Comparison of ENCODE assay signal across 18 cellular contexts in genomic region chr1:156251527-156251926, GRCh38. TPM values are rescaled to one million over a fixed set of nuclear protein-coding genes. Genes with fewer than 3 reads are reported as not detected.
DNase-seq lines count a peak whose midpoint lies in the region; ATAC-seq and TF ChIP-seq lines count a peak whose summit lies in the region.
"Had no signal": no experiment of that assay in that cellular context is flagged by ENCODE, and none has a peak within 500 bp of the region (broad histone marks: within the 10 kb centered on the region; RNA-seq: fewer than 3 reads in every experiment).

No MANE protein-coding gene starts in this region.

- WGBS in heart left ventricle, 4 donors, result 27 to 32% (median 28%) methylated on average over 3 of the region's 3 CpGs
- WGBS in SK-N-SH (ENCODE audit: low lambda C conversion rate), result 15% methylated on average over 3 of the region's 3 CpGs
- 11 to 22% methylated on average over 3 of the region's 3 CpGs for WGBS in tibial nerve, 2 donors

- no peak; the same call in 1 of the 2 replicates for TF ChIP-seq RAD21 in SK-N-SH (IDR thresholded peaks at IDR 0.05; ENCODE audit: low read length)

- peaks cover 13% of the 10 kb centered on the region for H3F3A ChIP-seq in SK-N-SH (replicated peaks; ENCODE audit: insufficient read depth)

- H2AFZ ChIP-seq in SK-N-SH (ENCODE audit: low read depth), result no peak overlapping the region
- H2AFZ ChIP-seq: GM23248 had no signal

- DNase-seq in heart left ventricle (peak in 4 of 5 donors; percentile 41 to 51 (median 47)), right atrium auricular region (ENCODE audit: low spot score) (no peak), SK-N-SH (peak; percentile 85), fibroblast of pulmonary artery (ENCODE audit: low read depth) (peak; percentile 35), tibial nerve (ENCODE audit: low spot score in 2 of 2) (no peak), Peyer's patch (no peak)
- DNase-seq: activated effector memory CD4-positive, alpha-beta T cell treated with anti-CD3 and anti-CD28 coated beads, Interleukin-2, amount 50 U/mL, for 16 hours; brain microvascular endothelial cell; DMS53; effector CD8-positive, alpha-beta T cell; foreskin melanocyte; GM23248; midbrain; NCI-H1092 treated with DMSO at 0.1 percent for 48 hours had no signal

- H3K4me1 ChIP-seq in heart left ventricle (peaks cover 0 to 49% (median 26%) of the 10 kb centered on the region in 12 donors), right atrium auricular region (peaks cover 0 to 35% of the 10 kb centered on the region in 2 donors), SK-N-SH (ENCODE audit: control insufficient read depth in 1 of 2, insufficient read depth in 2 of 2, low read depth in 1 of 2, low read length in 1 of 2) (peaks cover 13 to 65% of the 10 kb centered on the region in 2 experiments; a peak in 3 of 4 replicates), tibial nerve (peaks cover 0 to 54% (median 13%) of the 10 kb centered on the region in 4 donors), Peyer's patch (peaks cover 0 to 9% (median 0%) of the 10 kb centered on the region in 4 donors)

- TF ChIP-seq CTCF in heart left ventricle (IDR thresholded peaks at IDR 0.05) (no peak), right atrium auricular region (IDR thresholded peaks at IDR 0.05) (no peak), SK-N-SH (IDR thresholded peaks at IDR 0.05) (no peak), fibroblast of pulmonary artery (IDR thresholded peaks at IDR 0.05; ENCODE audit: low read length, missing control alignments) (no peak), tibial nerve (IDR thresholded peaks at IDR 0.05) (no peak), Peyer's patch (IDR thresholded peaks at IDR 0.05) (no peak)

- no peaks in the 10 kb centered on the region for H3K9me2 ChIP-seq in SK-N-SH

- no peaks in the 10 kb centered on the region for H3K9me3 ChIP-seq in heart left ventricle
- H3K9me3 ChIP-seq in right atrium auricular region, result no peaks in the 10 kb centered on the region
- no peaks in the 10 kb centered on the region for H3K9me3 ChIP-seq in SK-N-SH
- no peaks in the 10 kb centered on the region for H3K9me3 ChIP-seq in tibial nerve
- no peaks in the 10 kb centered on the region for H3K9me3 ChIP-seq in Peyer's patch

- TF ChIP-seq EP300 in SK-N-SH (IDR thresholded peaks at IDR 0.05; ENCODE audit: borderline replicate concordance in 1 of 2, low read depth in 1 of 2, low read length in 1 of 2) (peak in 1 of 2 experiments; percentile 87; a peak in 2 of 4 replicates), tibial nerve (IDR thresholded peaks at IDR 0.05) (no peak)

- peak overlapping the region in 6 of 12 donors; percentile 25 to 54 (median 45) for H3K27ac ChIP-seq in heart left ventricle
- no peak overlapping the region for H3K27ac ChIP-seq in right atrium auricular region
- peak overlapping the region; percentile 16 to 99; a peak in 3 of 4 replicates for H3K27ac ChIP-seq in SK-N-SH (ENCODE audit: low read depth in 2 of 2, low read length in 1 of 2)
- H3K27ac ChIP-seq in tibial nerve, result peak overlapping the region in 3 of 4 donors; percentile 36 to 60 (median 46)
- H3K27ac ChIP-seq in Peyer's patch, result no peak overlapping the region
- H3K27ac ChIP-seq: brain microvascular endothelial cell, GM23248 had no signal

- CTCF ChIA-PET in SK-N-SH (lab: Yijun Ruan, JAX), result interaction anchor here (0.8 to 3.8 kb wide), 11 partner anchors 8 to 229 kb away, joined by 3 to 14 read pairs (median 3); partner anchors contain the start of genes PMF1 and SMG5

- H3K36me3 ChIP-seq in heart left ventricle, result peaks cover 2 to 79% (median 71%) of the 10 kb centered on the region in 9 donors
- peaks cover 65% of the 10 kb centered on the region for H3K36me3 ChIP-seq in right atrium auricular region
- peaks cover 25 to 71% of the 10 kb centered on the region in 2 experiments for H3K36me3 ChIP-seq in SK-N-SH (replicated peaks in 1 of 2; ENCODE audit: control insufficient read depth in 1 of 2, insufficient read depth in 2 of 2, low read length in 1 of 2)
- H3K36me3 ChIP-seq in tibial nerve, result peaks cover 0 to 75% (median 33%) of the 10 kb centered on the region in 3 donors
- peaks cover 0 to 77% (median 0%) of the 10 kb centered on the region in 3 donors for H3K36me3 ChIP-seq in Peyer's patch

- no peaks in the 10 kb centered on the region for H3K79me2 ChIP-seq in SK-N-SH (ENCODE audit: insufficient read depth)

- no peak for TF ChIP-seq POLR2A in heart left ventricle (IDR thresholded peaks at IDR 0.05)
- TF ChIP-seq POLR2A in tibial nerve (IDR thresholded peaks at IDR 0.05), result no peak
- TF ChIP-seq POLR2A in Peyer's patch (IDR thresholded peaks at IDR 0.05), result no peak

- H3K27me3 ChIP-seq in heart left ventricle (no peaks in the 10 kb centered on the region), right atrium auricular region (no peaks in the 10 kb centered on the region), SK-N-SH (ENCODE audit: insufficient read depth) (no peaks in the 10 kb centered on the region), tibial nerve (no peaks in the 10 kb centered on the region), Peyer's patch (no peaks in the 10 kb centered on the region)
- H3K27me3 ChIP-seq: brain microvascular endothelial cell had no signal

- ATAC-seq in heart left ventricle (peak; percentile 10 to 75 (median 23)), HG02884 (IDR thresholded peaks at IDR 0.05; ENCODE audit: unreplicated experiment) (no peak), GM19351 (IDR thresholded peaks at IDR 0.05; ENCODE audit: unreplicated experiment) (no peak)

- POLR2A ChIA-PET in SK-N-SH (lab: Yijun Ruan, JAX), result interaction anchor here (1.1 to 2.9 kb wide), 8 partner anchors 8 to 170 kb away, joined by 3 to 17 read pairs (median 4); partner anchors contain the start of genes BGLAP, MEX3A, PMF1 and SMG5

- H3K4me2 ChIP-seq in SK-N-SH, result peak overlapping the region; percentile 4; the same call in 1 of the 2 replicates
- H3K4me2 ChIP-seq: smooth muscle cell had no signal

- H3K9ac ChIP-seq in SK-N-SH, result no peak overlapping the region
- H3K9ac ChIP-seq: GM23248 had no signal

- H4K20me1 ChIP-seq in SK-N-SH (ENCODE audit: insufficient read depth), result no peaks in the 10 kb centered on the region

- H3K4me3 ChIP-seq in heart left ventricle (no peak overlapping the region), right atrium auricular region (no peak overlapping the region), SK-N-SH (ENCODE audit: low read depth in 2 of 2, low read length in 1 of 2) (no peak overlapping the region), fibroblast of pulmonary artery (replicated peaks; ENCODE audit: low read depth, low read length) (no peak overlapping the region), tibial nerve (no peak overlapping the region), Peyer's patch (no peak overlapping the region)
- H3K4me3 ChIP-seq: GM23248, smooth muscle cell had no signal

- intact Hi-C loops in heart left ventricle (cut with DNase I), result loop anchor here in 1 of 10 donors (10.0 kb wide), 1 partner anchor 63 kb away; no protein-coding TSS in a partner anchor

TF ChIP-seq in SK-N-SH, 30 proteins besides CTCF, POLR2A, EP300 and RAD21 (continues in another document):
- TF ChIP-seq MXI1 (IDR thresholded peaks at IDR 0.05; ENCODE audit: low read depth, low read length) (peak; percentile 73; the same call in 1 of the 2 replicates), SMC3 (IDR thresholded peaks at IDR 0.05; ENCODE audit: low read depth, low read length) (no peak; the same call in 1 of the 2 replicates), RFX5 (IDR thresholded peaks at IDR 0.05; ENCODE audit: low read length) (no peak; the same call in 1 of the 2 replicates), CHD2 (IDR thresholded peaks at IDR 0.05; ENCODE audit: low read length, partially characterized antibody) (peak; percentile 77), TAF1 (IDR thresholded peaks at IDR 0.05; ENCODE audit: borderline replicate concordance, low read depth, low read length) (no peak)

RNA-seq across cellular contexts. Expression of gene PAQR6, which starts 3.7 kb away (rescaled TPM):
- total RNA-seq in heart left ventricle (1 to 10 TPM in 3 of 9 donors, under 1 TPM in 4, not detected in 2; 0.42 to 1.9 (median 0.92) TPM), right atrium auricular region (not detected), tibial nerve (10 to 100 TPM; 26.4 to 44.6 (median 31.2) TPM), Peyer's patch (1 to 10 TPM in 3 of 4 donors, under 1 TPM in 1; 0.70 to 7.4 (median 4.1) TPM)
- polyA plus RNA-seq in heart left ventricle (under 1 TPM; 0.26 to 0.61 TPM), SK-N-SH (2012; rRNA removed) (2.4 and 3.5 TPM in 2 replicates)
- polyA plus RNA-seq in SK-N-SH (2012; cell fraction: cytosol; rRNA removed), result 0.69 and 0.88 TPM in 2 replicates
- polyA plus RNA-seq in SK-N-SH (2012; cell fraction: nucleus; rRNA removed), result 30.6 and 40.2 TPM in 2 replicates

RNA-seq across cellular contexts. Expression of gene BGLAP, which starts 9.5 kb away (rescaled TPM):
- total RNA-seq in heart left ventricle, result under 1 TPM in 6 of 9 donors, not detected in 3; 0.37 to 0.99 (median 0.65) TPM
- polyA plus RNA-seq in heart left ventricle, result under 1 TPM; 0.32 to 0.57 TPM
- not detected for total RNA-seq in right atrium auricular region
- polyA plus RNA-seq in SK-N-SH (2012; rRNA removed), result 0.96 and 1.1 TPM in 2 replicates
- 0.13 and 0.18 TPM in 2 replicates for polyA plus RNA-seq in SK-N-SH (2012; cell fraction: cytosol; rRNA removed)
- 7.7 and 10.5 TPM in 2 replicates for polyA plus RNA-seq in SK-N-SH (2012; cell fraction: nucleus; rRNA removed)
- total RNA-seq in tibial nerve, result 1 to 10 TPM in 3 of 4 donors, not detected in 1; 2.1 to 5.2 (median 2.7) TPM
- 1 to 10 TPM in 2 of 4 donors, not detected in 2; 1.1 to 2.1 TPM for total RNA-seq in Peyer's patch
- total RNA-seq: GM23248, osteocyte had no signal

RNA-seq across cellular contexts. Expression of gene SMG5, which starts 31.1 kb away (rescaled TPM):
- 100 to 1,000 TPM in 1 of 9 donors, 10 to 100 TPM in 8; 60.6 to 104 (median 89.4) TPM for total RNA-seq in heart left ventricle
- polyA plus RNA-seq in heart left ventricle, result 10 to 100 TPM; 56.3 to 94.3 TPM
- total RNA-seq in right atrium auricular region, result 10 to 100 TPM; 55.4 to 72.8 TPM
- polyA plus RNA-seq in SK-N-SH (2012; rRNA removed), result 21.3 and 28.2 TPM in 2 replicates
- 12.5 and 19.4 TPM in 2 replicates for polyA plus RNA-seq in SK-N-SH (2012; cell fraction: cytosol; rRNA removed)
- polyA plus RNA-seq in SK-N-SH (2012; cell fraction: nucleus; rRNA removed), result 112 and 114 TPM in 2 replicates
- 10 to 100 TPM; 58.0 to 85.8 (median 67.5) TPM for total RNA-seq in tibial nerve
- total RNA-seq in Peyer's patch, result 100 to 1,000 TPM in 2 of 4 donors, 10 to 100 TPM in 2; 70.1 to 139 (median 103) TPM

RNA-seq across cellular contexts. Expression of gene TMEM79, which starts 32.6 kb away (rescaled TPM):
- total RNA-seq in heart left ventricle (1 to 10 TPM in 7 of 9 donors, under 1 TPM in 2; 0.83 to 2.7 (median 1.3) TPM), right atrium auricular region (1 to 10 TPM in 1 of 2 donors, under 1 TPM in 1; 0.96 to 1.0 TPM), tibial nerve (1 to 10 TPM; 1.7 to 4.5 (median 3.1) TPM), Peyer's patch (1 to 10 TPM; 1.9 to 9.7 (median 5.4) TPM)
- polyA plus RNA-seq in heart left ventricle (1 to 10 TPM; 1.2 to 1.6 TPM), SK-N-SH (2012; rRNA removed) (4.2 and 4.5 TPM in 2 replicates)
- 1.7 and 2.8 TPM in 2 replicates for polyA plus RNA-seq in SK-N-SH (2012; cell fraction: cytosol; rRNA removed)
- polyA plus RNA-seq in SK-N-SH (2012; cell fraction: nucleus; rRNA removed), result 9.6 and 12.8 TPM in 2 replicates

RNA-seq across cellular contexts. Expression of gene PMF1, which starts 38.7 kb away (rescaled TPM):
- total RNA-seq in heart left ventricle (100 to 1,000 TPM in 1 of 9 donors, 10 to 100 TPM in 8; 57.8 to 116 (median 62.4) TPM), right atrium auricular region (10 to 100 TPM; 81.8 to 88.3 TPM), tibial nerve (10 to 100 TPM; 41.7 to 67.1 (median 49.1) TPM), Peyer's patch (10 to 100 TPM; 39.9 to 52.8 (median 43.6) TPM)
- polyA plus RNA-seq in heart left ventricle (100 to 1,000 TPM; 104 to 122 TPM), SK-N-SH (2012; rRNA removed) (72.5 and 89.5 TPM in 2 replicates)
- 60.3 and 74.6 TPM in 2 replicates for polyA plus RNA-seq in SK-N-SH (2012; cell fraction: cytosol; rRNA removed)
- polyA plus RNA-seq in SK-N-SH (2012; cell fraction: nucleus; rRNA removed), result 66.4 and 78.0 TPM in 2 replicates

Comparison
In these comparisons a context has a peak if more than half of its experiments do, and no peak if none do; other contexts are left out.
1. DNase-seq: peak in heart left ventricle (4 of 5), SK-N-SH (single experiment) and fibroblast of pulmonary artery (single experiment); none in right atrium auricular region (single experiment), tibial nerve (0 of 2) and Peyer's patch (0 of 3).
2. ATAC-seq: peak in heart left ventricle (4 of 4); none in HG02884 (single experiment) and GM19351 (single experiment).
3. H3K27ac ChIP-seq: peak in SK-N-SH (2 of 2) and tibial nerve (3 of 4); none in right atrium auricular region (0 of 2) and Peyer's patch (0 of 4).